Comparison of ENCODE assay signal across 1 cellular context in the genomic region with DNA sequence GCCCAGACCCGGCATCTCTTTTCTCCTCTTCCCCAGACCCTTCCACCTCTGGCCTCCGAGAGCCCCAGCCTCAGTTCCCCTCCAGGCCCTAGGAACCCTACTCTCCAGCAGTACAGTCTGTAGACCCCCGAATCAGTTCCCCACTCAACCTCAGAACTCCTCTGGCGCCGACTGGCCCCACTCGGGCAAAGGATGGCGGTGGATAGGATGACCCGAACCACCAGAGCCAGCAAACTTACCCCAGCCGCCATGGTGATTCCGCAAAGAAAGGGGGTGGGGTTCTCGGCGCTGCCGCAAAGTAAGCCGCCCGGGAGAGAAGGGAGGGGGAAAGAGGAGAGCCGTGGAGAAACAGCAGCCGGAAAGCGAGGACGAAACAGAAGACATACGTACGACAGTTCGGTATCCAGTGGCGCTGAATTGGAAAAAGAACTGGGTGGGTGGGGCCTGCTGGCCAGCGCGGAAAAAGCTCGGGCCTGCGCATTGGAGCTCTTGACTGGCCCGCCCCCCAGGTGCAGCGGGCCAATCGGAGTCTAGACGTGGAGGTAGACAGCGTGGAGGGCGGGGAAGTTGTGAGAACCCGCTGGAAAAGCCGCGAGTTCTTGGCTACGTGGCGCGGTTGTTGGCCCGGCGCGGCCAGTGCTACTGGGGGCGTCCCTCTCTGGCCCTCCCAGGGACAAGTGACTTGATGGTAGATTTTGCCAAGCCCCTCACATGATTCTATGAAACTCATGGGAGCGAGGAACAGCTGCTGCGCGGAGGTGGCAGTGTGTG.
A peak's percentile ranks its signal among the peaks of the same experiment; 100 is the strongest.
TF ChIP-seq lines count a peak whose summit lies in the region.

A gene with protein sequence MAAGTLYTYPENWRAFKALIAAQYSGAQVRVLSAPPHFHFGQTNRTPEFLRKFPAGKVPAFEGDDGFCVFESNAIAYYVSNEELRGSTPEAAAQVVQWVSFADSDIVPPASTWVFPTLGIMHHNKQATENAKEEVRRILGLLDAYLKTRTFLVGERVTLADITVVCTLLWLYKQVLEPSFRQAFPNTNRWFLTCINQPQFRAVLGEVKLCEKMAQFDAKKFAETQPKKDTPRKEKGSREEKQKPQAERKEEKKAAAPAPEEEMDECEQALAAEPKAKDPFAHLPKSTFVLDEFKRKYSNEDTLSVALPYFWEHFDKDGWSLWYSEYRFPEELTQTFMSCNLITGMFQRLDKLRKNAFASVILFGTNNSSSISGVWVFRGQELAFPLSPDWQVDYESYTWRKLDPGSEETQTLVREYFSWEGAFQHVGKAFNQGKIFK (minus strand): TSS at position 300 of the 771 bp plus-strand sequence. CDS start 49 bp downstream, at position 251.

TF ChIP-seq in K562, 482 proteins besides CTCF, POLR2A, EP300 and RAD21 (continued from another document and continues in another):
- TF ChIP-seq, protein P1, sequence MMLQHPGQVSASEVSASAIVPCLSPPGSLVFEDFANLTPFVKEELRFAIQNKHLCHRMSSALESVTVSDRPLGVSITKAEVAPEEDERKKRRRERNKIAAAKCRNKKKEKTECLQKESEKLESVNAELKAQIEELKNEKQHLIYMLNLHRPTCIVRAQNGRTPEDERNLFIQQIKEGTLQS (IDR thresholded peaks at IDR 0.05) = no peak
- TF ChIP-seq, protein P1 (CRISPR knock-in tag; conservative IDR thresholded peaks at IDR 0.05) = peak; percentile 64; the same call in 1 of the 2 replicates
- TF ChIP-seq ZKSCAN8 (CRISPR knock-in tag; IDR thresholded peaks at IDR 0.05) (peak; percentile 93; the same call in 1 of the 2 replicates), ETV1 (tag; conservative IDR thresholded peaks at IDR 0.05; ENCODE audit: low read depth) (no peak), RAD51 (IDR thresholded peaks at IDR 0.05; ENCODE audit: borderline replicate concordance, low read depth) (no peak), ZNF253 (CRISPR knock-in tag; conservative IDR thresholded peaks at IDR 0.05) (no peak), MTA1 (IDR thresholded peaks at IDR 0.05; ENCODE audit: borderline replicate concordance) (no peak), MEIS2 (IDR thresholded peaks at IDR 0.05; ENCODE audit: partially characterized antibody) (peak; percentile 91), TCF7 (IDR thresholded peaks at IDR 0.05; ENCODE audit: borderline replicate concordance) (no peak), BRF1 (IDR thresholded peaks at IDR 0.05; ENCODE audit: borderline replicate concordance, extremely low read depth, insufficient read length) (no peak), SRSF3 (IDR thresholded peaks at IDR 0.05; ENCODE audit: insufficient read depth, low read length) (no peak), PPARD (CRISPR knock-in tag; IDR thresholded peaks at IDR 0.05) (no peak), PHF21A (IDR thresholded peaks at IDR 0.05; ENCODE audit: borderline replicate concordance, low read depth) (no peak), HMG20A (CRISPR knock-in tag; conservative IDR thresholded peaks at IDR 0.05) (no peak), HNRNPL (IDR thresholded peaks at IDR 0.05; ENCODE audit: low read depth, low read length) (no peak), HNRNPH1 (optimal IDR thresholded peaks at IDR 0.05; ENCODE audit: low read depth, low read length) (no peak), BRD9 (IDR thresholded peaks at IDR 0.05; ENCODE audit: low read depth, partially characterized antibody) (peak; percentile 96), RBM17 (IDR thresholded peaks at IDR 0.05; ENCODE audit: borderline replicate concordance, low read depth, low read length) (no peak), POU5F1 (IDR thresholded peaks at IDR 0.05; ENCODE audit: borderline replicate concordance, low read depth, low read length, partially characterized antibody) (no peak), NFIX (CRISPR knock-in tag; IDR thresholded peaks at IDR 0.05; ENCODE audit: low read depth) (no peak), THRAP3 (IDR thresholded peaks at IDR 0.05; ENCODE audit: borderline replicate concordance) (no peak; the same call in 1 of the 2 replicates), ZNF239 (CRISPR knock-in tag; IDR thresholded peaks at IDR 0.05) (no peak), BRCA1 (IDR thresholded peaks at IDR 0.05) (no peak), BRCA1 (CRISPR knock-in tag; IDR thresholded peaks at IDR 0.05) (no peak), SETDB1 (IDR thresholded peaks at IDR 0.05; ENCODE audit: low read length) (no peak), SAP30 (IDR thresholded peaks at IDR 0.05; ENCODE audit: borderline replicate concordance, insufficient read depth, low read depth, low read length, poor library complexity, severe bottlenecking) (no peak), ZNF311 (CRISPR knock-in tag; IDR thresholded peaks at IDR 0.05) (no peak), C11orf30 (IDR thresholded peaks at IDR 0.05; ENCODE audit: low read depth) (no peak), NELFE (IDR thresholded peaks at IDR 0.05; ENCODE audit: insufficient read depth, insufficient read length) (no peak), TEAD4 (IDR thresholded peaks at IDR 0.05; ENCODE audit: low read length) (no peak; the same call in 1 of the 2 replicates), TEAD4 (CRISPR knock-in tag; IDR thresholded peaks at IDR 0.05; ENCODE audit: borderline replicate concordance) (no peak), PCBP1 (IDR thresholded peaks at IDR 0.05; ENCODE audit: low read depth, low read length, poor library complexity, severe bottlenecking) (no peak), ZNF586 (CRISPR knock-in tag; conservative IDR thresholded peaks at IDR 0.05) (no peak), TAF15 (IDR thresholded peaks at IDR 0.05; ENCODE audit: low read depth, low read length) (no peak), RB1 (IDR thresholded peaks at IDR 0.05; ENCODE audit: low read depth) (0 out of 2 replicates have a peak, but pooled peaks have one; percentile 32), ZNF140 (CRISPR knock-in tag; IDR thresholded peaks at IDR 0.05) (no peak), ZNF174 (CRISPR knock-in tag; IDR thresholded peaks at IDR 0.05) (no peak), ZNF444 (CRISPR knock-in tag; IDR thresholded peaks at IDR 0.05) (no peak), PCBP2 (IDR thresholded peaks at IDR 0.05; ENCODE audit: low read depth, low read length, poor library complexity, severe bottlenecking) (no peak), STAT5A (IDR thresholded peaks at IDR 0.05; ENCODE audit: borderline replicate concordance, low read length) (no peak), ZNF785 (CRISPR knock-in tag; IDR thresholded peaks at IDR 0.05) (no peak), ZBTB17 (CRISPR knock-in tag; IDR thresholded peaks at IDR 0.05) (peak; percentile 55; the same call in 1 of the 2 replicates), NRF1 (conservative IDR thresholded peaks at IDR 0.05 in 1 of 2, IDR thresholded peaks at IDR 0.05 in 1 of 2) (peak; percentile 99), ZBTB7A (IDR thresholded peaks at IDR 0.05; ENCODE audit: borderline replicate concordance, control insufficient read depth, low read depth, low read length) (no peak), FOXK2 (conservative IDR thresholded peaks at IDR 0.05 in 1 of 2, IDR thresholded peaks at IDR 0.05 in 1 of 2; ENCODE audit: low read depth in 2 of 2) (peak; percentile 79 to 88), HDAC8 (tag; IDR thresholded peaks at IDR 0.05) (no peak), MBD2 (IDR thresholded peaks at IDR 0.05; ENCODE audit: borderline replicate concordance, low read depth) (no peak), NR3C1 (CRISPR knock-in tag; IDR thresholded peaks at IDR 0.05) (no peak), ETV5 (CRISPR knock-in tag; IDR thresholded peaks at IDR 0.05; ENCODE audit: low read depth) (peak; percentile 62; the same call in 1 of the 2 replicates), HDAC6 (IDR thresholded peaks at IDR 0.05; ENCODE audit: low read depth, low read length) (no peak), KHSRP (IDR thresholded peaks at IDR 0.05) (no peak), XRCC4 (IDR thresholded peaks at IDR 0.05; ENCODE audit: extremely low read depth, insufficient read depth, insufficient read length) (no peak), MECOM (CRISPR knock-in tag; IDR thresholded peaks at IDR 0.05) (no peak)
- TF ChIP-seq, protein P2, sequence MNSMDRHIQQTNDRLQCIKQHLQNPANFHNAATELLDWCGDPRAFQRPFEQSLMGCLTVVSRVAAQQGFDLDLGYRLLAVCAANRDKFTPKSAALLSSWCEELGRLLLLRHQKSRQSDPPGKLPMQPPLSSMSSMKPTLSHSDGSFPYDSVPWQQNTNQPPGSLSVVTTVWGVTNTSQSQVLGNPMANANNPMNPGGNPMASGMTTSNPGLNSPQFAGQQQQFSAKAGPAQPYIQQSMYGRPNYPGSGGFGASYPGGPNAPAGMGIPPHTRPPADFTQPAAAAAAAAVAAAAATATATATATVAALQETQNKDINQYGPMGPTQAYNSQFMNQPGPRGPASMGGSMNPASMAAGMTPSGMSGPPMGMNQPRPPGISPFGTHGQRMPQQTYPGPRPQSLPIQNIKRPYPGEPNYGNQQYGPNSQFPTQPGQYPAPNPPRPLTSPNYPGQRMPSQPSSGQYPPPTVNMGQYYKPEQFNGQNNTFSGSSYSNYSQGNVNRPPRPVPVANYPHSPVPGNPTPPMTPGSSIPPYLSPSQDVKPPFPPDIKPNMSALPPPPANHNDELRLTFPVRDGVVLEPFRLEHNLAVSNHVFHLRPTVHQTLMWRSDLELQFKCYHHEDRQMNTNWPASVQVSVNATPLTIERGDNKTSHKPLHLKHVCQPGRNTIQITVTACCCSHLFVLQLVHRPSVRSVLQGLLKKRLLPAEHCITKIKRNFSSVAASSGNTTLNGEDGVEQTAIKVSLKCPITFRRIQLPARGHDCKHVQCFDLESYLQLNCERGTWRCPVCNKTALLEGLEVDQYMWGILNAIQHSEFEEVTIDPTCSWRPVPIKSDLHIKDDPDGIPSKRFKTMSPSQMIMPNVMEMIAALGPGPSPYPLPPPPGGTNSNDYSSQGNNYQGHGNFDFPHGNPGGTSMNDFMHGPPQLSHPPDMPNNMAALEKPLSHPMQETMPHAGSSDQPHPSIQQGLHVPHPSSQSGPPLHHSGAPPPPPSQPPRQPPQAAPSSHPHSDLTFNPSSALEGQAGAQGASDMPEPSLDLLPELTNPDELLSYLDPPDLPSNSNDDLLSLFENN (IDR thresholded peaks at IDR 0.05; ENCODE audit: low read depth in 2 of 2, low read length in 2 of 2) = no peak
- TF ChIP-seq, protein P3, sequence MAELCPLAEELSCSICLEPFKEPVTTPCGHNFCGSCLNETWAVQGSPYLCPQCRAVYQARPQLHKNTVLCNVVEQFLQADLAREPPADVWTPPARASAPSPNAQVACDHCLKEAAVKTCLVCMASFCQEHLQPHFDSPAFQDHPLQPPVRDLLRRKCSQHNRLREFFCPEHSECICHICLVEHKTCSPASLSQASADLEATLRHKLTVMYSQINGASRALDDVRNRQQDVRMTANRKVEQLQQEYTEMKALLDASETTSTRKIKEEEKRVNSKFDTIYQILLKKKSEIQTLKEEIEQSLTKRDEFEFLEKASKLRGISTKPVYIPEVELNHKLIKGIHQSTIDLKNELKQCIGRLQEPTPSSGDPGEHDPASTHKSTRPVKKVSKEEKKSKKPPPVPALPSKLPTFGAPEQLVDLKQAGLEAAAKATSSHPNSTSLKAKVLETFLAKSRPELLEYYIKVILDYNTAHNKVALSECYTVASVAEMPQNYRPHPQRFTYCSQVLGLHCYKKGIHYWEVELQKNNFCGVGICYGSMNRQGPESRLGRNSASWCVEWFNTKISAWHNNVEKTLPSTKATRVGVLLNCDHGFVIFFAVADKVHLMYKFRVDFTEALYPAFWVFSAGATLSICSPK (IDR thresholded peaks at IDR 0.05; ENCODE audit: borderline replicate concordance) = no peak
- TF ChIP-seq, protein P4, sequence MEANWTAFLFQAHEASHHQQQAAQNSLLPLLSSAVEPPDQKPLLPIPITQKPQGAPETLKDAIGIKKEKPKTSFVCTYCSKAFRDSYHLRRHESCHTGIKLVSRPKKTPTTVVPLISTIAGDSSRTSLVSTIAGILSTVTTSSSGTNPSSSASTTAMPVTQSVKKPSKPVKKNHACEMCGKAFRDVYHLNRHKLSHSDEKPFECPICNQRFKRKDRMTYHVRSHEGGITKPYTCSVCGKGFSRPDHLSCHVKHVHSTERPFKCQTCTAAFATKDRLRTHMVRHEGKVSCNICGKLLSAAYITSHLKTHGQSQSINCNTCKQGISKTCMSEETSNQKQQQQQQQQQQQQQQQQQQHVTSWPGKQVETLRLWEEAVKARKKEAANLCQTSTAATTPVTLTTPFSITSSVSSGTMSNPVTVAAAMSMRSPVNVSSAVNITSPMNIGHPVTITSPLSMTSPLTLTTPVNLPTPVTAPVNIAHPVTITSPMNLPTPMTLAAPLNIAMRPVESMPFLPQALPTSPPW (CRISPR knock-in tag; IDR thresholded peaks at IDR 0.05) = peak; percentile 89
- TF ChIP-seq, protein P5, sequence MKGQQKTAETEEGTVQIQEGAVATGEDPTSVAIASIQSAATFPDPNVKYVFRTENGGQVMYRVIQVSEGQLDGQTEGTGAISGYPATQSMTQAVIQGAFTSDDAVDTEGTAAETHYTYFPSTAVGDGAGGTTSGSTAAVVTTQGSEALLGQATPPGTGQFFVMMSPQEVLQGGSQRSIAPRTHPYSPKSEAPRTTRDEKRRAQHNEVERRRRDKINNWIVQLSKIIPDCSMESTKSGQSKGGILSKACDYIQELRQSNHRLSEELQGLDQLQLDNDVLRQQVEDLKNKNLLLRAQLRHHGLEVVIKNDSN (CRISPR knock-in tag; IDR thresholded peaks at IDR 0.05) = peak; percentile 51
- TF ChIP-seq, protein P6, sequence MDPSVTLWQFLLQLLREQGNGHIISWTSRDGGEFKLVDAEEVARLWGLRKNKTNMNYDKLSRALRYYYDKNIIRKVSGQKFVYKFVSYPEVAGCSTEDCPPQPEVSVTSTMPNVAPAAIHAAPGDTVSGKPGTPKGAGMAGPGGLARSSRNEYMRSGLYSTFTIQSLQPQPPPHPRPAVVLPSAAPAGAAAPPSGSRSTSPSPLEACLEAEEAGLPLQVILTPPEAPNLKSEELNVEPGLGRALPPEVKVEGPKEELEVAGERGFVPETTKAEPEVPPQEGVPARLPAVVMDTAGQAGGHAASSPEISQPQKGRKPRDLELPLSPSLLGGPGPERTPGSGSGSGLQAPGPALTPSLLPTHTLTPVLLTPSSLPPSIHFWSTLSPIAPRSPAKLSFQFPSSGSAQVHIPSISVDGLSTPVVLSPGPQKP (CRISPR knock-in tag; IDR thresholded peaks at IDR 0.05) = no peak
